ENCODE assay signal across 1 cellular context in the genomic region with DNA sequence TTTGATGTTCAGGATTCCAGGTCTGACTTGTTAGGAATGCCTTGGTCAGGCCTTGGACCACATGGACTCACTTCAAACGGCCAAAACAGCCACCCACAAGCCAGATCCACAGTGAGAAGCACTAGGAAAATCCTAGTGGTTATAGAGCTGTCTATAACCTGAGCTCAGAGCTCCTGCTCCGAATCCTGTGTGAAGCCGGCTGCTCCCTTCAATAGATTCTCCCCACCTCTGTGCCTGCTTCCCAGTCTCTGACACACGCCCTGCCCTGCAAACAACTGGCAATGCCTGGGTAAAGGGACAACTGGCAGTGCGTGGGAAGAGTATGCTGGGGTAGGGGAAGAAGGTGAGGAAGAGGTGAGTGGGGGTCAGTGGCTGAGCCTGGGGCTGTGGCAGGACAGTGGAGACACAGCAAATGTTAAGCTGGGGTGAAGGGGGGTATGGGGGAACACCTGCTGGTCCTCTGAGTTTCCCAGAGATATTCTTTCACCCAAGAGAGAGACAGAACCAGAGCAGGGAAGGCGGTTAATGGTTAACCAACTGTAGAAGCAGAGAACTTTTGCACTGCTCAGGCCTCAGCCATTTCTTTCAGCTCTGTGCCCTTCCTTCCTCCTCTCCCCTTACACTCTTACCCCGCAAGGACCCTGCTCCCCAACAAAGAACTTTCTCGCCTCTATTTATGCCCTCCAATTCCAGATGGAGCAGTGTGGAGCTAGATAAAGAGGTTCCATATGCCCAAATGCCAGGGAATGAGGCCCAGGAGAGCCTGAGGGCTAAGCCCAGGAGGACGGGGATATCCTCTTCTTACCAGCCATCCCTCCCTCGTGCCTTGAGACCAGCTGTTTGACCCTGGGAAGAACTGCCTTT.
TF ChIP-seq lines count a peak whose summit lies in the region.

No MANE protein-coding gene starts in this region.

TF ChIP-seq in A549, 52 proteins besides CTCF, POLR2A, EP300 and RAD21:
- no peak for TF ChIP-seq CBX8 (IDR thresholded peaks at IDR 0.05)
- no peak for TF ChIP-seq HOXB13 (CRISPR knock-in tag; IDR thresholded peaks at IDR 0.05; ENCODE audit: low read depth)
- no peak for TF ChIP-seq KDM5A (IDR thresholded peaks at IDR 0.05)
